ENCODE assay signal across 14 cellular contexts in genomic region chr20:33702861-33703260, GRCh38. TPM values are rescaled to one million over a fixed set of nuclear protein-coding genes. Genes with fewer than 3 reads are reported as not detected.
DNase-seq lines count a peak whose midpoint lies in the region; ATAC-seq lines count a peak whose summit lies in the region.
"Had no signal": no experiment of that assay in that cellular context is flagged by ENCODE, and none has a peak within 500 bp of the region (broad histone marks: within the 10 kb centered on the region; RNA-seq: fewer than 3 reads in every experiment).

No MANE protein-coding gene starts in this region.

- H3K27ac Mint-ChIP-seq in stimulated activated memory B cell treated with anti-CD40 and anti-IgM and Interleukin-4, amounts not matched to agents 10 μg/mL and 1 μg/mL and 100 μg/mL, for 72 hours, result no peak overlapping the region
- H3K27ac Mint-ChIP-seq in activated naive CD4-positive, alpha-beta T cell treated with anti-CD3 and anti-CD28 coated beads, Interleukin-2, amount 10 ng/mL, durations not matched to agents 7 days and 5 days, result no peak overlapping the region
- H3K27ac Mint-ChIP-seq in activated CD4-positive, alpha-beta T cell treated with anti-CD3 and anti-CD28 coated beads, Interleukin-2, amount 10 ng/mL, durations not matched to agents 24 days and 14 days, result no peak overlapping the region
- H3K27ac Mint-ChIP-seq: activated naive CD8-positive, alpha-beta T cell treated with anti-CD3 and anti-CD28 coated beads, Interleukin-2, amount 50 U/mL, for 24 hours; HFFc6; progenitor cell of endocrine pancreas had no signal

- CTCF ChIA-PET in activated naive CD4-positive, alpha-beta T cell treated with anti-CD3 and anti-CD28 coated beads, Interleukin-2, amount 10 ng/mL, durations not matched to agents 7 days and 5 days (lab: Charles Lee), result no interaction called here

- H3K4me1 Mint-ChIP-seq in stimulated activated memory B cell treated with anti-CD40 and anti-IgM and Interleukin-4, amounts not matched to agents 10 μg/mL and 1 μg/mL and 100 μg/mL, for 72 hours, result no peaks in the 10 kb centered on the region
- H3K4me1 Mint-ChIP-seq in activated naive CD4-positive, alpha-beta T cell treated with anti-CD3 and anti-CD28 coated beads, Interleukin-2, amount 10 ng/mL, durations not matched to agents 7 days and 5 days, result no peaks in the 10 kb centered on the region
- no peaks in the 10 kb centered on the region for H3K4me1 Mint-ChIP-seq in activated CD4-positive, alpha-beta T cell treated with anti-CD3 and anti-CD28 coated beads, Interleukin-2, amount 10 ng/mL, durations not matched to agents 24 days and 14 days
- H3K4me1 Mint-ChIP-seq: activated naive CD8-positive, alpha-beta T cell treated with anti-CD3 and anti-CD28 coated beads, Interleukin-2, amount 50 U/mL, for 24 hours had no signal

- H3K9me3 Mint-ChIP-seq in stimulated activated memory B cell treated with anti-CD40 and anti-IgM and Interleukin-4, amounts not matched to agents 10 μg/mL and 1 μg/mL and 100 μg/mL, for 72 hours, result peaks cover 2% of the 10 kb centered on the region
- H3K9me3 Mint-ChIP-seq in activated naive CD4-positive, alpha-beta T cell treated with anti-CD3 and anti-CD28 coated beads, Interleukin-2, amount 10 ng/mL, durations not matched to agents 7 days and 5 days, result peaks cover 7% of the 10 kb centered on the region
- no peaks in the 10 kb centered on the region for H3K9me3 Mint-ChIP-seq in activated CD4-positive, alpha-beta T cell treated with anti-CD3 and anti-CD28 coated beads, Interleukin-2, amount 10 ng/mL, durations not matched to agents 24 days and 14 days
- H3K9me3 Mint-ChIP-seq: activated naive CD8-positive, alpha-beta T cell treated with anti-CD3 and anti-CD28 coated beads, Interleukin-2, amount 50 U/mL, for 24 hours; HFFc6 had no signal

- ATAC-seq in Right ventricle myocardium superior (ENCODE audit: poor library complexity) (peak; percentile 91), GM18873 (IDR thresholded peaks at IDR 0.05; ENCODE audit: low FRiP score, unreplicated experiment) (no peak)
- no peak for ATAC-seq in stimulated activated memory B cell treated with anti-CD40 and anti-IgM and Interleukin-4, amounts not matched to agents 10 μg/mL and 1 μg/mL and 100 μg/mL, for 72 hours
- ATAC-seq: activated naive CD8-positive, alpha-beta T cell treated with anti-CD3 and anti-CD28 coated beads, Interleukin-2, amount 50 U/mL, for 24 hours; mucosa of descending colon had no signal

- H3K27me3 Mint-ChIP-seq in stimulated activated memory B cell treated with anti-CD40 and anti-IgM and Interleukin-4, amounts not matched to agents 10 μg/mL and 1 μg/mL and 100 μg/mL, for 72 hours, result no peaks in the 10 kb centered on the region
- H3K27me3 Mint-ChIP-seq in activated naive CD4-positive, alpha-beta T cell treated with anti-CD3 and anti-CD28 coated beads, Interleukin-2, amount 10 ng/mL, durations not matched to agents 7 days and 5 days, result peaks cover 3% of the 10 kb centered on the region
- H3K27me3 Mint-ChIP-seq in activated CD4-positive, alpha-beta T cell treated with anti-CD3 and anti-CD28 coated beads, Interleukin-2, amount 10 ng/mL, durations not matched to agents 24 days and 14 days, result no peaks in the 10 kb centered on the region
- H3K27me3 Mint-ChIP-seq: activated naive CD8-positive, alpha-beta T cell treated with anti-CD3 and anti-CD28 coated beads, Interleukin-2, amount 50 U/mL, for 24 hours; progenitor cell of endocrine pancreas had no signal

- intact Hi-C loops in Right ventricle myocardium superior (cut with DNase I) (no loop called here), posterior cingulate gyrus (cut with DNase I) (no loop called here)
- intact Hi-C loops in activated CD4-positive, alpha-beta T cell treated with anti-CD3 and anti-CD28 coated beads, Interleukin-2, amount 10 ng/mL, durations not matched to agents 24 days and 14 days (cut with micrococcal nuclease), result no loop called here

- DNase-seq in NCI-H1092 treated with DMSO at 0.1 percent for 48 hours (lab: John Stamatoyannopoulos, UW) (peak; percentile 46), NCI-H524 treated with DMSO at 0.1 percent for 48 hours (lab: John Stamatoyannopoulos, UW) (peak; percentile 97), Right ventricle myocardium superior (peak; percentile 78), posterior cingulate gyrus (peak in 8 of 10 donors; percentile 52 to 94 (median 68))
- no peak for DNase-seq in activated naive CD4-positive, alpha-beta T cell treated with anti-CD3 and anti-CD28 coated beads, Interleukin-2, amount 10 ng/mL, durations not matched to agents 7 days and 5 days
- DNase-seq in activated CD4-positive, alpha-beta T cell treated with anti-CD3 and anti-CD28 coated beads, Interleukin-2, amount 10 ng/mL, durations not matched to agents 24 days and 14 days, result no peak
- DNase-seq: activated CD4-positive, CD25-positive, alpha-beta regulatory T cell treated with anti-CD3 and anti-CD28 coated beads, Interleukin-2, amount 50 U/mL, for 72 hours; activated naive CD8-positive, alpha-beta T cell treated with anti-CD3 and anti-CD28 coated beads, Interleukin-2, amount 50 U/mL, for 24 hours; HFFc6; mucosa of descending colon; NCI-H1436 had no signal

- H3K4me3 Mint-ChIP-seq in stimulated activated memory B cell treated with anti-CD40 and anti-IgM and Interleukin-4, amounts not matched to agents 10 μg/mL and 1 μg/mL and 100 μg/mL, for 72 hours, result no peak overlapping the region
- no peak overlapping the region for H3K4me3 Mint-ChIP-seq in activated naive CD4-positive, alpha-beta T cell treated with anti-CD3 and anti-CD28 coated beads, Interleukin-2, amount 10 ng/mL, durations not matched to agents 7 days and 5 days
- H3K4me3 Mint-ChIP-seq in activated CD4-positive, alpha-beta T cell treated with anti-CD3 and anti-CD28 coated beads, Interleukin-2, amount 10 ng/mL, durations not matched to agents 24 days and 14 days, result no peak overlapping the region
- H3K4me3 Mint-ChIP-seq: activated naive CD8-positive, alpha-beta T cell treated with anti-CD3 and anti-CD28 coated beads, Interleukin-2, amount 50 U/mL, for 24 hours; HFFc6 had no signal

- peaks cover 12% of the 10 kb centered on the region for H3K36me3 Mint-ChIP-seq in stimulated activated memory B cell treated with anti-CD40 and anti-IgM and Interleukin-4, amounts not matched to agents 10 μg/mL and 1 μg/mL and 100 μg/mL, for 72 hours
- peaks cover 16% of the 10 kb centered on the region for H3K36me3 Mint-ChIP-seq in activated naive CD4-positive, alpha-beta T cell treated with anti-CD3 and anti-CD28 coated beads, Interleukin-2, amount 10 ng/mL, durations not matched to agents 7 days and 5 days
- H3K36me3 Mint-ChIP-seq in activated CD4-positive, alpha-beta T cell treated with anti-CD3 and anti-CD28 coated beads, Interleukin-2, amount 10 ng/mL, durations not matched to agents 24 days and 14 days (ENCODE audit: low read depth), result peaks cover 9% of the 10 kb centered on the region

RNA-seq across cellular contexts. Expression of gene E2F1, which starts 16.7 kb away (rescaled TPM):
- 1.1 TPM for total RNA-seq in Right ventricle myocardium superior
- 77.2 and 78.3 TPM in 2 replicates for total RNA-seq in activated CD4-positive, alpha-beta T cell treated with anti-CD3 and anti-CD28 coated beads, Interleukin-2, amount 10 ng/mL, durations not matched to agents 24 days and 14 days

RNA-seq across cellular contexts. Expression of gene PXMP4, which starts 17.2 kb away (rescaled TPM):
- total RNA-seq in Right ventricle myocardium superior, result 11.7 TPM
- 5.4 and 5.5 TPM in 2 replicates for total RNA-seq in activated CD4-positive, alpha-beta T cell treated with anti-CD3 and anti-CD28 coated beads, Interleukin-2, amount 10 ng/mL, durations not matched to agents 24 days and 14 days

RNA-seq across cellular contexts. Expression of gene NECAB3, which starts 28.6 kb away (rescaled TPM):
- total RNA-seq in Right ventricle myocardium superior, result 69.4 TPM
- total RNA-seq in activated CD4-positive, alpha-beta T cell treated with anti-CD3 and anti-CD28 coated beads, Interleukin-2, amount 10 ng/mL, durations not matched to agents 24 days and 14 days, result 29.0 and 30.0 TPM in 2 replicates

RNA-seq across cellular contexts. Expression of gene ZNF341, which starts 28.9 kb away (rescaled TPM):
- 1.9 TPM for total RNA-seq in Right ventricle myocardium superior
- total RNA-seq in activated CD4-positive, alpha-beta T cell treated with anti-CD3 and anti-CD28 coated beads, Interleukin-2, amount 10 ng/mL, durations not matched to agents 24 days and 14 days, result 6.1 and 7.1 TPM in 2 replicates

RNA-seq across cellular contexts. Expression of gene ACTL10, which starts 36.1 kb away (rescaled TPM):
- 0.22 TPM for total RNA-seq in Right ventricle myocardium superior
- total RNA-seq in activated CD4-positive, alpha-beta T cell treated with anti-CD3 and anti-CD28 coated beads, Interleukin-2, amount 10 ng/mL, durations not matched to agents 24 days and 14 days, result 3.7 TPM in 2 replicates

Comparison
In these comparisons a context has a peak if more than half of its experiments do, and no peak if none do; other contexts are left out.
1. DNase-seq: peak in NCI-H1092 treated with DMSO at 0.1 percent for 48 hours (single experiment), NCI-H524 treated with DMSO at 0.1 percent for 48 hours (single experiment), Right ventricle myocardium superior (single experiment) and posterior cingulate gyrus (8 of 10); none in activated naive CD4-positive, alpha-beta T cell treated with anti-CD3 and anti-CD28 coated beads, Interleukin-2, amount 10 ng/mL, durations not matched to agents 7 days and 5 days (single experiment) and activated CD4-positive, alpha-beta T cell treated with anti-CD3 and anti-CD28 coated beads, Interleukin-2, amount 10 ng/mL, durations not matched to agents 24 days and 14 days (single experiment).
2. RNA of gene E2F1, which starts 16.7 kb away (total RNA-seq): 77.2 to 78.3 TPM in activated CD4-positive, alpha-beta T cell treated with anti-CD3 and anti-CD28 coated beads, Interleukin-2, amount 10 ng/mL, durations not matched to agents 24 days and 14 days; 1.1 TPM in Right ventricle myocardium superior (single experiment); every median in the first group is over 10 times any median in the second.